8 cellular contexts compared by ENCODE assay signal in genomic region chr2:62195421-62196277, GRCh38. TPM values are rescaled to one million over a fixed set of nuclear protein-coding genes. Genes with fewer than 3 reads are reported as not detected.
A peak's percentile ranks its signal among the peaks of the same experiment; 100 is the strongest.
DNase-seq lines count a peak whose midpoint lies in the region; ATAC-seq and TF ChIP-seq lines count a peak whose summit lies in the region.

TSS of gene B3GNT2 (plus strand) at chr2:62196115. CDS start at chr2:62222221, 26,106 bp downstream.

- peak within 1 kb of the TSS; percentile 74 for H3K27ac ChIP-seq in A673 (ENCODE audit: low read depth, low read length, poor library complexity, severe bottlenecking)
- peak within 1 kb of the TSS; percentile 88 for H3K27ac ChIP-seq in duodenal mucosa (ENCODE audit: low read depth, low read length)

- H3K9me3 Mint-ChIP-seq in activated CD8-positive, alpha-beta T cell treated with anti-CD3 and anti-CD28 coated beads for 36 hours: no peaks in the 10 kb centered on the region

- no peaks in the 10 kb centered on the region for H3K27me3 ChIP-seq in A673 (replicated peaks; ENCODE audit: insufficient read depth, low read depth, low read length, poor library complexity)
- no peaks in the 10 kb centered on the region for H3K27me3 ChIP-seq in duodenal mucosa (ENCODE audit: control insufficient read depth in 1 of 2, insufficient read depth in 2 of 2, low read length in 2 of 2)

- DNase-seq in A673 (ENCODE audit: low spot score) (peak; percentile 83), NCI-H774 (lab: John Stamatoyannopoulos, UW) (peak; percentile 67), lower leg skin (ENCODE audit: low spot score in 2 of 2) (peak; percentile 73 to 96)
- DNase-seq in activated CD8-positive, alpha-beta T cell treated with anti-CD3 and anti-CD28 coated beads for 36 hours: peak; percentile 86
- DNase-seq in stimulated activated CD4-positive, alpha-beta T cell treated with anti-CD3 and anti-CD28 coated beads, Interleukin-4, amount 100 ng/mL, for 48 hours (ENCODE audit: low read depth in 2 of 2): peak; percentile 79 to 85

- peak within 1 kb of the TSS; percentile 90 to 96 for H3K9ac ChIP-seq in duodenal mucosa (ENCODE audit: low read depth in 1 of 2, low read length in 2 of 2)

- H3K9me3 ChIP-seq in A673 (ENCODE audit: low read depth, low read length, poor library complexity, severe bottlenecking): no peaks in the 10 kb centered on the region
- H3K9me3 ChIP-seq in duodenal mucosa (ENCODE audit: control insufficient read depth in 1 of 2, low read length in 2 of 2): no peaks in the 10 kb centered on the region

- H3K4me3 Mint-ChIP-seq in activated CD8-positive, alpha-beta T cell treated with anti-CD3 and anti-CD28 coated beads for 36 hours: peak within 1 kb of the TSS; percentile 96

- CTCF ChIA-PET in A673 (lab: Charles Lee): no interaction called here
- CTCF ChIA-PET in activated CD8-positive, alpha-beta T cell treated with anti-CD3 and anti-CD28 coated beads for 36 hours (lab: Charles Lee): no interaction called here

- no TSS peak for BruUV-seq in A673 (replicated peaks; lab: Mats Ljungman, UMichigan)

- peak within 1 kb of the TSS; percentile 95 for H3K27ac Mint-ChIP-seq in activated CD8-positive, alpha-beta T cell treated with anti-CD3 and anti-CD28 coated beads for 36 hours

- no peaks in the 10 kb centered on the region for H3K36me3 ChIP-seq in A673 (ENCODE audit: insufficient read depth, low read length, poor library complexity, severe bottlenecking)
- no peaks in the 10 kb centered on the region for H3K36me3 ChIP-seq in duodenal mucosa (ENCODE audit: control insufficient read depth in 1 of 2, insufficient read depth in 2 of 2, low read length in 2 of 2)

- POLR2A ChIA-PET in A673 (lab: Charles Lee; ENCODE audit: low non-redundant PET): no interaction called here
- POLR2A ChIA-PET in activated CD8-positive, alpha-beta T cell treated with anti-CD3 and anti-CD28 coated beads for 36 hours (lab: Charles Lee): interaction anchor here (1.0 to 9.3 kb wide), 3 partner anchors 20 to 111 kb away, joined by 3 to 112 read pairs (median 4); no protein-coding TSS in a partner anchor

- ATAC-seq in GM18517 (IDR thresholded peaks at IDR 0.05; ENCODE audit: unreplicated experiment): peak; percentile 31
- ATAC-seq in HG03039 (IDR thresholded peaks at IDR 0.05; ENCODE audit: unreplicated experiment): peak; percentile 40
- ATAC-seq in activated CD8-positive, alpha-beta T cell treated with anti-CD3 and anti-CD28 coated beads for 36 hours: peak; percentile 66

- H3K4me1 Mint-ChIP-seq in activated CD8-positive, alpha-beta T cell treated with anti-CD3 and anti-CD28 coated beads for 36 hours (ENCODE audit: low read depth): peaks cover 22% of the 10 kb centered on the region

- H3K4me3 ChIP-seq in A673 (ENCODE audit: low read depth, low read length, poor library complexity, severe bottlenecking) (peak within 1 kb of the TSS; percentile 98), duodenal mucosa (ENCODE audit: low read depth in 1 of 2, low read length in 2 of 2) (peak within 1 kb of the TSS; percentile 75 to 95), lower leg skin (ENCODE audit: low read depth, poor library complexity, severe bottlenecking) (peak within 1 kb of the TSS; percentile 92)

- TF ChIP-seq CTCF in A673 (conservative IDR thresholded peaks at IDR 0.05; ENCODE audit: low read depth, low read length) (no peak), lower leg skin (IDR thresholded peaks at IDR 0.05) (no peak)
- TF ChIP-seq CTCF in activated CD8-positive, alpha-beta T cell treated with anti-CD3 and anti-CD28 coated beads for 36 hours (IDR thresholded peaks at IDR 0.05): no peak

- H3K36me3 Mint-ChIP-seq in activated CD8-positive, alpha-beta T cell treated with anti-CD3 and anti-CD28 coated beads for 36 hours (ENCODE audit: low read depth): peaks cover 22% of the 10 kb centered on the region

- 0 to 2% methylated on average over 15 to 31 of the region's 70 CpGs for WGBS in lower leg skin, 2 donors

- H3K27me3 Mint-ChIP-seq in activated CD8-positive, alpha-beta T cell treated with anti-CD3 and anti-CD28 coated beads for 36 hours: no peaks in the 10 kb centered on the region

- peaks cover 9% of the 10 kb centered on the region for H3K4me1 ChIP-seq in A673 (ENCODE audit: insufficient read depth, low read length, poor library complexity, severe bottlenecking)
- peaks cover 28 to 41% of the 10 kb centered on the region in 2 donors for H3K4me1 ChIP-seq in duodenal mucosa (ENCODE audit: control insufficient read depth in 1 of 2, insufficient read depth in 2 of 2, low read length in 2 of 2)

- intact Hi-C loops in A673 (cut with micrococcal nuclease; ENCODE audit: unreplicated experiment) (loop anchor here (10.0 kb wide), 1 partner anchor 219 kb away; no protein-coding TSS in a partner anchor), lower leg skin (cut with DNase I; ENCODE audit: low total_unique reads) (no loop called here)
- intact Hi-C loops in activated CD8-positive, alpha-beta T cell treated with anti-CD3 and anti-CD28 coated beads for 36 hours (cut with micrococcal nuclease): loop anchor here (5.0 kb wide), 3 partner anchors 203 to 658 kb away; partner anchors contain the start of gene XPO1

- no peak for TF ChIP-seq POLR2A in lower leg skin (IDR thresholded peaks at IDR 0.05)

RNA-seq across cellular contexts. Expression of gene B3GNT2, which starts in this region (rescaled TPM):
- total RNA-seq in A673 (2021): 6.2 and 6.5 TPM in 2 replicates
- 10 to 100 TPM; 44.3 to 45.5 TPM for total RNA-seq in activated CD8-positive, alpha-beta T cell treated with anti-CD3 and anti-CD28 coated beads for 36 hours
- 10 to 100 TPM; 17.9 to 31.1 (median 19.9) TPM for total RNA-seq in lower leg skin

Comparison
In these comparisons a context has a peak if more than half of its experiments do, and no peak if none do; other contexts are left out.
1. Peak in every context shown above with its lines: DNase-seq, ATAC-seq, H3K4me3 ChIP-seq and H3K27ac ChIP-seq.